Comparison of ENCODE assay signal across 10 cellular contexts in the genomic region with DNA sequence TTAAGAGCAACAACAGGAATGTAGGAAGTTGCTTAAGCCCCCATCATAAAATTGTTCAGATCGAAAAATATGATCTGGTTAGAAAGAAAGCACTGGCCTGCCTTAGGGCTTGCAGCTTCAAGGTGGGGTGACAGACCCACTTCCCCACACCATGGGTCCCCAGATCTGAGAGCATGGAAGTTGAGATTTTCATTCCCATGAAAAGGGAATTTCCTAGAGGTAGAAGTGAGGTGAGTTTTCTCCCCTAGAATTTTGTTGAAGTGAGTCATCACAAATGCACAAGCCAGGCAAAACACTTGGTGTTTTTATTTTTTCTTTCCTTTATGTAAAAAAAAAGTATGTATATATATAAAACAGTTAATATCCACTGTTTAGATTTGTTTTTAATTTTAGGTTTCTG.
DNase-seq lines count a peak whose midpoint lies in the region; ATAC-seq, FAIRE-seq and TF ChIP-seq lines count a peak whose summit lies in the region.
"Had no signal": no experiment of that assay in that cellular context is flagged by ENCODE, and none has a peak within 500 bp of the region (broad histone marks: within the 10 kb centered on the region; RNA-seq: fewer than 3 reads in every experiment).

No MANE protein-coding gene starts in this region.

- no peak overlapping the region for H3K4me3 ChIP-seq in PC-9
- no peak overlapping the region for H3K4me3 ChIP-seq in endothelial cell of umbilical vein (replicated peaks in 1 of 3; ENCODE audit: insufficient read depth in 1 of 3, low read depth in 1 of 3, low read length in 3 of 3)
- no peak overlapping the region for H3K4me3 ChIP-seq in prostate gland

- no peak for FAIRE-seq in endothelial cell of umbilical vein (lab: Jason Lieb, UNC)

- H3K4me2 ChIP-seq in PC-9: peak overlapping the region; percentile 64
- H3K4me2 ChIP-seq in endothelial cell of umbilical vein (ENCODE audit: insufficient read depth, low read length): no peak overlapping the region

- no peaks in the 10 kb centered on the region for H3K9me3 ChIP-seq in PC-9 (ENCODE audit: insufficient read depth, low read depth)
- no peaks in the 10 kb centered on the region for H3K9me3 ChIP-seq in endothelial cell of umbilical vein (replicated peaks; ENCODE audit: control insufficient read depth, insufficient read depth, low read length)
- no peaks in the 10 kb centered on the region for H3K9me3 ChIP-seq in prostate gland

- H2AFZ ChIP-seq in PC-9 (no peak overlapping the region), endothelial cell of umbilical vein (ENCODE audit: low read depth, low read length) (no peak overlapping the region)

- dilution Hi-C loops in endothelial cell of umbilical vein (cut with MboI; ENCODE audit: extremely low pct_ligation_motif_present, low sequenced_read_pairs): no loop called here

- H3K27ac ChIP-seq in PC-9: peak overlapping the region; percentile 88
- no peak overlapping the region for H3K27ac ChIP-seq in endothelial cell of umbilical vein (ENCODE audit: insufficient read depth, low read depth, low read length)
- peak overlapping the region; percentile 45 to 70 for H3K27ac ChIP-seq in prostate gland

- no peak for ATAC-seq in GM18870 (IDR thresholded peaks at IDR 0.05; ENCODE audit: unreplicated experiment)
- ATAC-seq: activated CD4-positive, CD25-positive, alpha-beta regulatory T cell treated with anti-CD3 and anti-CD28 coated beads, Interleukin-2, amount 50 U/mL, for 24 hours had no signal

- H3K9ac ChIP-seq in endothelial cell of umbilical vein (replicated peaks; ENCODE audit: extremely low read depth, insufficient read depth, low read length): no peak overlapping the region

- TF ChIP-seq CTCF in PC-9 (conservative IDR thresholded peaks at IDR 0.05) (no peak), endothelial cell of umbilical vein (IDR thresholded peaks at IDR 0.05; ENCODE audit: extremely low read depth in 1 of 2, insufficient read depth in 1 of 2, low read depth in 1 of 2, low read length in 2 of 2) (no peak), prostate gland (IDR thresholded peaks at IDR 0.05) (no peak)

- peaks cover 60% of the 10 kb centered on the region for H3K4me1 ChIP-seq in PC-9 (replicated peaks; ENCODE audit: insufficient read depth)
- H3K4me1 ChIP-seq in endothelial cell of umbilical vein (ENCODE audit: control insufficient read depth, extremely low read depth, insufficient read depth, low read length): peaks cover 8% of the 10 kb centered on the region
- H3K4me1 ChIP-seq in prostate gland (replicated peaks): peaks cover 2% of the 10 kb centered on the region

- no peaks in the 10 kb centered on the region for H3K9me1 ChIP-seq in endothelial cell of umbilical vein (replicated peaks; ENCODE audit: control insufficient read depth, extremely low read depth, insufficient read depth, low read length)

- intact Hi-C loops in PC-9 (cut with micrococcal nuclease; ENCODE audit: unreplicated experiment) (loop anchor here (1.0 to 5.0 kb wide), 2 partner anchors 17 to 169 kb away; no protein-coding TSS in a partner anchor), endothelial cell of umbilical vein (cut with micrococcal nuclease) (no loop called here), prostate gland (cut with DNase I) (no loop called here)

- no peaks in the 10 kb centered on the region for H4K20me1 ChIP-seq in PC-9 (ENCODE audit: insufficient read depth)
- no peaks in the 10 kb centered on the region for H4K20me1 ChIP-seq in endothelial cell of umbilical vein (replicated peaks; ENCODE audit: control insufficient read depth, extremely low read depth, insufficient read depth, low read length)

- POLR2A ChIA-PET in PC-9 (lab: Charles Lee; ENCODE audit: unreplicated experiment) (no interaction called here), endothelial cell of umbilical vein (lab: Charles Lee) (no interaction called here)

- H3K79me2 ChIP-seq in PC-9 (ENCODE audit: low read depth) (no peaks in the 10 kb centered on the region), endothelial cell of umbilical vein (ENCODE audit: control insufficient read depth, insufficient read depth, low read length) (no peaks in the 10 kb centered on the region)

- no peak for TF ChIP-seq POLR2A in endothelial cell of umbilical vein (IDR thresholded peaks at IDR 0.05; ENCODE audit: low read depth, low read length)
- no peak for TF ChIP-seq POLR2A in prostate gland (IDR thresholded peaks at IDR 0.05)

- H3K27me3 ChIP-seq in PC-9 (ENCODE audit: insufficient read depth, low read depth) (no peaks in the 10 kb centered on the region), endothelial cell of umbilical vein (ENCODE audit: control insufficient read depth in 2 of 2, insufficient read depth in 2 of 2, low read length in 2 of 2) (peaks cover 0 to 3% of the 10 kb centered on the region in 2 experiments), prostate gland (replicated peaks; ENCODE audit: insufficient read depth) (no peaks in the 10 kb centered on the region)

- H3K36me3 ChIP-seq in PC-9 (ENCODE audit: low read depth) (no peaks in the 10 kb centered on the region), endothelial cell of umbilical vein (ENCODE audit: control insufficient read depth in 2 of 2, extremely low read depth in 1 of 2, insufficient read depth in 2 of 2, low read length in 2 of 2) (no peaks in the 10 kb centered on the region), prostate gland (no peaks in the 10 kb centered on the region)

- peaks cover 30% of the 10 kb centered on the region for H3F3A ChIP-seq in PC-9 (ENCODE audit: insufficient read depth, low read depth)

- BruUV-seq in PC-9 (replicated peaks; lab: Mats Ljungman, UMichigan) (no TSS peak), endothelial cell of umbilical vein (replicated peaks; lab: Mats Ljungman, UMichigan) (no TSS peak)

- no peaks in the 10 kb centered on the region for H3K9me2 ChIP-seq in PC-9 (ENCODE audit: insufficient read depth)

- CTCF ChIA-PET in PC-9 (lab: Charles Lee): no interaction called here
- CTCF ChIA-PET in endothelial cell of umbilical vein (lab: Charles Lee): interaction anchor here (0.8 kb wide), 1 partner anchor 1116 kb away, joined by 5 read pairs; no protein-coding TSS in a partner anchor

- 19% methylated on average over 1 of the region's 1 CpG for WGBS in prostate gland

- DNase-seq in ELR (ENCODE audit: low read depth): peak; percentile 73
- DNase-seq in PC-9: peak in 1 of 2 experiments; percentile 41
- DNase-seq in endothelial cell of umbilical vein (ENCODE audit: low read depth, low spot score): no peak
- no peak for DNase-seq in prostate gland (ENCODE audit: low spot score)
- DNase-seq in KG1 (lab: John Stamatoyannopoulos, UW): no peak
- no peak for DNase-seq in stimulated activated CD4-positive, alpha-beta T cell treated with anti-CD3 and anti-CD28 coated beads, Interleukin-2, amount 100 ng/mL, for 48 hours
- DNase-seq: activated effector memory CD4-positive, alpha-beta T cell treated with anti-CD3 and anti-CD28 coated beads, Interleukin-2, amount 50 U/mL, for 16 hours; Kasumi-1 had no signal

TF ChIP-seq in endothelial cell of umbilical vein, 7 proteins besides CTCF, POLR2A, EP300 and RAD21:
- TF ChIP-seq POLR2AphosphoS5 (IDR thresholded peaks at IDR 0.05; ENCODE audit: insufficient read depth, low read depth, low read length): no peak
- TF ChIP-seq FOS (IDR thresholded peaks at IDR 0.05; ENCODE audit: borderline replicate concordance, insufficient read depth, low read length): peak; percentile 23
TF ChIP-seq in endothelial cell of umbilical vein: peak in this region for 1.
